ENCODE assay signal across 8 cellular contexts in genomic region chr16:57061084-57061905, GRCh38. TPM values are rescaled to one million over a fixed set of nuclear protein-coding genes. Genes with fewer than 3 reads are reported as not detected.
A peak's percentile ranks its signal among the peaks of the same experiment; 100 is the strongest.
DNase-seq lines count a peak whose midpoint lies in the region; ATAC-seq and TF ChIP-seq lines count a peak whose summit lies in the region.

No MANE protein-coding gene starts in this region.

- no peaks in the 10 kb centered on the region for H3K27me3 Mint-ChIP-seq in T-helper 2 cell treated with Interferon-gamma antibody and Interleukin-4, amounts not matched to agents 5 μg/mL and 100 μg/mL, for 36 hours (ENCODE audit: low read depth)
- no peaks in the 10 kb centered on the region for H3K27me3 Mint-ChIP-seq in activated CD8-positive, alpha-beta T cell treated with anti-CD3 and anti-CD28 coated beads for 36 hours
- no peaks in the 10 kb centered on the region for H3K27me3 Mint-ChIP-seq in stimulated activated naive CD8-positive, alpha-beta T cell treated with anti-CD3 and anti-CD28 coated beads, Interleukin-15, amount 100 ng/mL, for 72 hours

- H3K4me3 ChIP-seq in right cardiac atrium (ENCODE audit: low read length), result no peak overlapping the region

- no peak overlapping the region for H3K4me3 Mint-ChIP-seq in T-helper 2 cell treated with Interferon-gamma antibody and Interleukin-4, amounts not matched to agents 5 μg/mL and 100 μg/mL, for 36 hours
- H3K4me3 Mint-ChIP-seq in activated CD8-positive, alpha-beta T cell treated with anti-CD3 and anti-CD28 coated beads for 36 hours, result no peak overlapping the region
- H3K4me3 Mint-ChIP-seq in stimulated activated naive CD8-positive, alpha-beta T cell treated with anti-CD3 and anti-CD28 coated beads, Interleukin-15, amount 100 ng/mL, for 72 hours, result no peak overlapping the region

- WGBS in right cardiac atrium, result 40% methylated on average over 11 of the region's 11 CpGs

- ATAC-seq in activated CD8-positive, alpha-beta T cell treated with anti-CD3 and anti-CD28 coated beads for 36 hours, result no peak
- peak; percentile 86 to 88 for ATAC-seq in right cardiac atrium
- ATAC-seq in stimulated activated naive CD8-positive, alpha-beta T cell treated with anti-CD3 and anti-CD28 coated beads, Interleukin-15, amount 100 ng/mL, for 72 hours, result peak; percentile 32
- no peak for ATAC-seq in GM18909 (IDR thresholded peaks at IDR 0.05; ENCODE audit: poor library complexity, unreplicated experiment)

- H3K4me1 Mint-ChIP-seq in T-helper 2 cell treated with Interferon-gamma antibody and Interleukin-4, amounts not matched to agents 5 μg/mL and 100 μg/mL, for 36 hours (ENCODE audit: low read depth), result peaks cover 6% of the 10 kb centered on the region
- peaks cover 31% of the 10 kb centered on the region for H3K4me1 Mint-ChIP-seq in activated CD8-positive, alpha-beta T cell treated with anti-CD3 and anti-CD28 coated beads for 36 hours (ENCODE audit: low read depth)
- H3K4me1 Mint-ChIP-seq in stimulated activated naive CD8-positive, alpha-beta T cell treated with anti-CD3 and anti-CD28 coated beads, Interleukin-15, amount 100 ng/mL, for 72 hours, result peaks cover 48% of the 10 kb centered on the region

- CTCF ChIA-PET in activated CD8-positive, alpha-beta T cell treated with anti-CD3 and anti-CD28 coated beads for 36 hours (lab: Charles Lee), result interaction anchor here (0.8 to 1.6 kb wide), 3 partner anchors 9 to 96 kb away, joined by 3 to 5 read pairs (median 4); no protein-coding TSS in a partner anchor

- H3K9me3 Mint-ChIP-seq in T-helper 2 cell treated with Interferon-gamma antibody and Interleukin-4, amounts not matched to agents 5 μg/mL and 100 μg/mL, for 36 hours, result no peaks in the 10 kb centered on the region
- no peaks in the 10 kb centered on the region for H3K9me3 Mint-ChIP-seq in activated CD8-positive, alpha-beta T cell treated with anti-CD3 and anti-CD28 coated beads for 36 hours
- H3K9me3 Mint-ChIP-seq in stimulated activated naive CD8-positive, alpha-beta T cell treated with anti-CD3 and anti-CD28 coated beads, Interleukin-15, amount 100 ng/mL, for 72 hours, result no peaks in the 10 kb centered on the region

- POLR2A ChIA-PET in activated CD8-positive, alpha-beta T cell treated with anti-CD3 and anti-CD28 coated beads for 36 hours (lab: Charles Lee), result interaction anchor here (1.3 to 1.9 kb wide), 7 partner anchors 8 to 97 kb away, joined by 3 to 6 read pairs (median 4); no protein-coding TSS in a partner anchor

- peak overlapping the region; percentile 43 for H3K27ac ChIP-seq in right cardiac atrium (ENCODE audit: low read length)

- peaks cover 60% of the 10 kb centered on the region for H3K36me3 Mint-ChIP-seq in T-helper 2 cell treated with Interferon-gamma antibody and Interleukin-4, amounts not matched to agents 5 μg/mL and 100 μg/mL, for 36 hours (ENCODE audit: low read depth)
- H3K36me3 Mint-ChIP-seq in activated CD8-positive, alpha-beta T cell treated with anti-CD3 and anti-CD28 coated beads for 36 hours (ENCODE audit: low read depth), result peaks cover 46% of the 10 kb centered on the region

- intact Hi-C loops in activated CD8-positive, alpha-beta T cell treated with anti-CD3 and anti-CD28 coated beads for 36 hours (cut with micrococcal nuclease), result no loop called here
- intact Hi-C loops in right cardiac atrium (cut with DNase I), result no loop called here

- H3K4me1 ChIP-seq in right cardiac atrium (ENCODE audit: control insufficient read depth, insufficient read depth, low read length), result peaks cover 10% of the 10 kb centered on the region

- DNase-seq in T-helper 2 cell treated with Interferon-gamma antibody and Interleukin-4, amounts not matched to agents 5 μg/mL and 100 μg/mL, for 36 hours (ENCODE audit: low spot score), result no peak
- DNase-seq in T-helper 2 cell, result no peak
- no peak for DNase-seq in activated CD8-positive, alpha-beta T cell treated with anti-CD3 and anti-CD28 coated beads for 36 hours
- DNase-seq in right cardiac atrium, result peak; percentile 80 to 88 (median 87)
- no peak for DNase-seq in stimulated activated naive CD8-positive, alpha-beta T cell treated with anti-CD3 and anti-CD28 coated beads, Interleukin-15, amount 100 ng/mL, for 72 hours
- DNase-seq in NCI-H526 (lab: John Stamatoyannopoulos, UW), result no peak
- no peak for DNase-seq in DMS79 treated with DMSO at 0.1 percent for 48 hours (lab: John Stamatoyannopoulos, UW)

- no peak for TF ChIP-seq CTCF in activated CD8-positive, alpha-beta T cell treated with anti-CD3 and anti-CD28 coated beads for 36 hours (IDR thresholded peaks at IDR 0.05)

- peak overlapping the region; percentile 68 for H3K27ac Mint-ChIP-seq in T-helper 2 cell treated with Interferon-gamma antibody and Interleukin-4, amounts not matched to agents 5 μg/mL and 100 μg/mL, for 36 hours
- peak overlapping the region; percentile 73 for H3K27ac Mint-ChIP-seq in activated CD8-positive, alpha-beta T cell treated with anti-CD3 and anti-CD28 coated beads for 36 hours
- peak overlapping the region; percentile 49 to 59 for H3K27ac Mint-ChIP-seq in stimulated activated naive CD8-positive, alpha-beta T cell treated with anti-CD3 and anti-CD28 coated beads, Interleukin-15, amount 100 ng/mL, for 72 hours

- no peaks in the 10 kb centered on the region for H3K9me3 ChIP-seq in right cardiac atrium (ENCODE audit: control insufficient read depth, low read length)

- H3K27me3 ChIP-seq in right cardiac atrium (ENCODE audit: control insufficient read depth, insufficient read depth), result no peaks in the 10 kb centered on the region

RNA-seq across cellular contexts. Expression of gene CPNE2, which starts 31.1 kb away (rescaled TPM):
- 10 to 100 TPM; 18.6 to 20.6 TPM for total RNA-seq in activated CD8-positive, alpha-beta T cell treated with anti-CD3 and anti-CD28 coated beads for 36 hours
- 10 to 100 TPM; 13.4 to 16.3 (median 13.6) TPM for total RNA-seq in right cardiac atrium
- polyA plus RNA-seq in right cardiac atrium, result 24.7 TPM

Comparison
In these comparisons a context has a peak if more than half of its experiments do, and no peak if none do; other contexts are left out.
1. DNase-seq: peak in right cardiac atrium (3 of 3); none in T-helper 2 cell treated with Interferon-gamma antibody and Interleukin-4, amounts not matched to agents 5 μg/mL and 100 μg/mL, for 36 hours (single experiment), T-helper 2 cell (0 of 5), activated CD8-positive, alpha-beta T cell treated with anti-CD3 and anti-CD28 coated beads for 36 hours (single experiment), stimulated activated naive CD8-positive, alpha-beta T cell treated with anti-CD3 and anti-CD28 coated beads, Interleukin-15, amount 100 ng/mL, for 72 hours (0 of 2), NCI-H526 (0 of 2) and DMS79 treated with DMSO at 0.1 percent for 48 hours (single experiment).
2. ATAC-seq: peak in right cardiac atrium (2 of 2) and stimulated activated naive CD8-positive, alpha-beta T cell treated with anti-CD3 and anti-CD28 coated beads, Interleukin-15, amount 100 ng/mL, for 72 hours (single experiment); none in activated CD8-positive, alpha-beta T cell treated with anti-CD3 and anti-CD28 coated beads for 36 hours (single experiment) and GM18909 (single experiment).
3. Peak in every context shown above with its lines, with median percentiles within 50 percentile points of each other: H3K27ac Mint-ChIP-seq.